5 cellular contexts compared by ENCODE assay signal in the genomic region with DNA sequence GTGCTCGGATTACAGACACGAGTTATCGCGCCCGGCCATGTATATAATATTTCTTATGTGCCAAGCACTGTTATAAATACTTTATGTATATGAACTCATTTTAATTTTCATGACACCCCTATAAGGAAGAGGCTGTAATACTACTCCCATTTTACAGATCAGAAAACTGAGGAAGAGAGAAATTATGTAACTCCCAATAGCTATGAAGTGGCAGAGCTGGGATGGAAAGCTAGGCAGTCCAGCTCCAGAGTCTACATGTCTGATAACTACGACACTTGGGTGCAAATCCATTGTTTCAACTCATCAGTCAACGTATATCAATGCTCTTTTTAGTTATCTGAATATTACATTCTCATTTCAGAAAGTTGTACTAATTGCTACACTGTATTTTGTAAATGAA. TPM values are rescaled to one million over a fixed set of nuclear protein-coding genes. Genes with fewer than 3 reads are reported as not detected.
"Had no signal": no experiment of that assay in that cellular context is flagged by ENCODE, and none has a peak within 500 bp of the region (broad histone marks: within the 10 kb centered on the region; RNA-seq: fewer than 3 reads in every experiment).

No MANE protein-coding gene starts in this region.

- DNase-seq: H9, HCEC 1CT had no signal

- H3K4me3 ChIP-seq: GM23338 had no signal

- H3K9me3 Mint-ChIP-seq: GM23338 had no signal

- H3K4me1 Mint-ChIP-seq: GM23338, IgD-negative memory B cell had no signal

- H3K27ac Mint-ChIP-seq: GM23338, H9, IgD-negative memory B cell had no signal

- ATAC-seq: GM23338 had no signal

- H3K4me3 Mint-ChIP-seq: GM23338, H9, IgD-negative memory B cell had no signal

RNA-seq across cellular contexts. Expression of a gene that starts 17.0 kb away (rescaled TPM):
- total RNA-seq: GM23338, H9 had no signal
- polyA plus RNA-seq: H1, IgD-negative memory B cell had no signal
